In the genomic region with DNA sequence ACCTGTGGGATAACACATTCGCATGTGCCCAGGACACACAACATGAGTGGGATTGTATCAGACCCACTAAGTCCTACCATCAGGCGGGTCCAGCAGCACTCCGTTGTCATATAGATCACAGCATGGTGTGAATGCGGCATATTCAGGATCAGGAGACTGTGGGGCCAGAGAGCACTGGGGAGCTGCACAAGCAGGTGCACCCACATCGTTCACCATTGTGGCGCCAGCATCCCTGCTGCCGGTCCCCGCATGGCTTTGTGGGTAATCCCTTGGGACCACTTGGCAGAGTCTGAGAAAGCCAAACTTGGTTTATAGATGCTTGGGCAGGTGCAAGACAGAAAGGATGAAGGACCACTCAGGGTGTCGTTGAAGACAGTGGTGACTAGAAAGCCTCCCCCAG, we compare ENCODE assay signal across 31 cellular contexts.
"Had no signal": no experiment of that assay in that cellular context is flagged by ENCODE, and none has a peak within 500 bp of the region (broad histone marks: within the 10 kb centered on the region; RNA-seq: fewer than 3 reads in every experiment).

No MANE protein-coding gene starts in this region.

- H3K27me3 ChIP-seq: foreskin keratinocyte, testis, transverse colon had no signal

- H3K27me3 Mint-ChIP-seq: activated CD4-positive, alpha-beta T cell treated with anti-CD3 and anti-CD28 coated beads, Interleukin-2, amount 10 ng/mL, durations not matched to agents 24 days and 14 days; activated naive CD4-positive, alpha-beta T cell treated with anti-CD3 and anti-CD28 coated beads, Interleukin-2, amount 50 U/mL, for 24 hours; activated naive CD8-positive, alpha-beta T cell treated with anti-CD3 and anti-CD28 coated beads, Interleukin-2, amount 50 U/mL, for 24 hours had no signal

- H3K27ac Mint-ChIP-seq: activated CD4-positive, alpha-beta T cell treated with anti-CD3 and anti-CD28 coated beads, Interleukin-2, amount 10 ng/mL, durations not matched to agents 24 days and 14 days; activated CD8-positive, alpha-beta T cell treated with anti-CD3 and anti-CD28 coated beads for 36 hours; activated naive CD4-positive, alpha-beta T cell treated with anti-CD3 and anti-CD28 coated beads, Interleukin-2, amount 50 U/mL, for 24 hours; activated naive CD8-positive, alpha-beta T cell treated with anti-CD3 and anti-CD28 coated beads, Interleukin-2, amount 50 U/mL, for 24 hours; activated T-helper 17 cell treated with anti-CD3 and anti-CD28 coated beads, Interleukin-2, amount 50 U/mL, for 72 hours; endodermal cell; natural killer cell; progenitor cell of endocrine pancreas; T-helper 1 cell treated with Interleukin-12 subunit alpha and Interleukin-12 subunit beta and Interleukin-4 antibody, amounts not matched to agents 30 μg/mL and 1 μg/mL, for 36 hours had no signal

- H3K9me3 ChIP-seq: breast epithelium, lower lobe of right lung, testis, transverse colon had no signal

- H3K36me3 ChIP-seq: breast epithelium, heart left ventricle, lower lobe of right lung, transverse colon had no signal

- DNase-seq: activated CD4-positive, alpha-beta T cell treated with anti-CD3 and anti-CD28 coated beads, Interleukin-2, amount 10 ng/mL, durations not matched to agents 24 days and 14 days; activated CD4-positive, CD25-positive, alpha-beta regulatory T cell treated with anti-CD3 and anti-CD28 coated beads, Interleukin-2, amount 50 U/mL, for 72 hours; activated CD8-positive, alpha-beta T cell treated with anti-CD3 and anti-CD28 coated beads for 36 hours; activated gamma-delta T cell treated with Interleukin-2 at 50 U/mL for 16 hours; activated naive CD8-positive, alpha-beta T cell treated with anti-CD3 and anti-CD28 coated beads, Interleukin-2, amount 50 U/mL, for 24 hours; activated T-cell treated with anti-CD3 and anti-CD28 coated beads, Interleukin-2, amount 50 U/mL, for 4 hours; amygdala; central memory CD4-positive, alpha-beta T cell; endodermal cell; foreskin keratinocyte; heart left ventricle; kidney glomerular epithelial cell; lower lobe of right lung; mesenchymal stem cell; natural killer cell; stimulated activated CD4-positive, alpha-beta T cell treated with anti-CD3 and anti-CD28 coated beads, Interleukin-12 subunit alpha, Interleukin-12 subunit beta, amount 100 ng/mL, for 4 hours; stimulated activated CD4-positive, alpha-beta T cell treated with anti-CD3 and anti-CD28 coated beads, Interleukin-4, amount 100 ng/mL, for 1 hour; stimulated activated naive CD8-positive, alpha-beta T cell treated with anti-CD3 and anti-CD28 coated beads, Interleukin-15, Interleukin-2, amounts not matched to agents 100 U/mL and 50 U/mL, for 24 hours; T-helper 9 cell; testis; transverse colon had no signal

- H3K4me3 Mint-ChIP-seq: activated CD4-positive, alpha-beta T cell treated with anti-CD3 and anti-CD28 coated beads, Interleukin-2, amount 10 ng/mL, durations not matched to agents 24 days and 14 days; activated CD8-positive, alpha-beta T cell treated with anti-CD3 and anti-CD28 coated beads for 36 hours; activated naive CD4-positive, alpha-beta T cell treated with anti-CD3 and anti-CD28 coated beads, Interleukin-2, amount 50 U/mL, for 24 hours; activated naive CD8-positive, alpha-beta T cell treated with anti-CD3 and anti-CD28 coated beads, Interleukin-2, amount 50 U/mL, for 24 hours; activated T-cell treated with anti-CD3 and anti-CD28 coated beads, Interleukin-2, amount 50 U/mL, for 4 hours; activated T-helper 17 cell treated with anti-CD3 and anti-CD28 coated beads, Interleukin-2, amount 50 U/mL, for 72 hours; endodermal cell; natural killer cell; T-helper 1 cell treated with Interleukin-12 subunit alpha and Interleukin-12 subunit beta and Interleukin-4 antibody, amounts not matched to agents 30 μg/mL and 1 μg/mL, for 36 hours had no signal

- H3K4me1 Mint-ChIP-seq: activated CD4-positive, alpha-beta T cell treated with anti-CD3 and anti-CD28 coated beads, Interleukin-2, amount 10 ng/mL, durations not matched to agents 24 days and 14 days; activated naive CD4-positive, alpha-beta T cell treated with anti-CD3 and anti-CD28 coated beads, Interleukin-2, amount 50 U/mL, for 24 hours; activated naive CD8-positive, alpha-beta T cell treated with anti-CD3 and anti-CD28 coated beads, Interleukin-2, amount 50 U/mL, for 24 hours; activated T-helper 17 cell treated with anti-CD3 and anti-CD28 coated beads, Interleukin-2, amount 50 U/mL, for 72 hours; natural killer cell had no signal

- H3K36me3 Mint-ChIP-seq: activated naive CD4-positive, alpha-beta T cell treated with anti-CD3 and anti-CD28 coated beads, Interleukin-2, amount 50 U/mL, for 24 hours; natural killer cell had no signal

- H3K27ac ChIP-seq: breast epithelium, foreskin keratinocyte, heart left ventricle, lower lobe of right lung, skin epidermis, testis, transverse colon, VCaP had no signal

- ATAC-seq: activated CD8-positive, alpha-beta T cell treated with anti-CD3 and anti-CD28 coated beads for 36 hours; activated naive CD8-positive, alpha-beta T cell treated with anti-CD3 and anti-CD28 coated beads, Interleukin-2, amount 50 U/mL, for 24 hours; activated T-cell treated with anti-CD3 and anti-CD28 coated beads, Interleukin-2, amount 50 U/mL, for 4 hours; activated T-helper 17 cell treated with anti-CD3 and anti-CD28 coated beads, Interleukin-2, amount 50 U/mL, for 72 hours; esophagus mucosa; foreskin keratinocyte; heart left ventricle; left lobe of liver; lower lobe of right lung; natural killer cell; sciatic nerve had no signal

- H3K9me3 Mint-ChIP-seq: activated CD4-positive, alpha-beta T cell treated with anti-CD3 and anti-CD28 coated beads, Interleukin-2, amount 10 ng/mL, durations not matched to agents 24 days and 14 days; activated CD8-positive, alpha-beta T cell treated with anti-CD3 and anti-CD28 coated beads for 36 hours; activated naive CD4-positive, alpha-beta T cell treated with anti-CD3 and anti-CD28 coated beads, Interleukin-2, amount 50 U/mL, for 24 hours; activated naive CD8-positive, alpha-beta T cell treated with anti-CD3 and anti-CD28 coated beads, Interleukin-2, amount 50 U/mL, for 24 hours; activated T-cell treated with anti-CD3 and anti-CD28 coated beads, Interleukin-2, amount 50 U/mL, for 4 hours; activated T-helper 17 cell treated with anti-CD3 and anti-CD28 coated beads, Interleukin-2, amount 50 U/mL, for 72 hours; endodermal cell; natural killer cell; T-helper 1 cell treated with Interleukin-12 subunit alpha and Interleukin-12 subunit beta and Interleukin-4 antibody, amounts not matched to agents 30 μg/mL and 1 μg/mL, for 36 hours had no signal

- H3K4me3 ChIP-seq: breast epithelium, heart left ventricle, lower lobe of right lung, skin epidermis, testis, transverse colon had no signal

- H3K4me1 ChIP-seq: breast epithelium, foreskin keratinocyte, heart left ventricle, lower lobe of right lung, testis, transverse colon had no signal
